19 cellular contexts compared by ENCODE assay signal in genomic region chrX:11124094-11124493, GRCh38. TPM values are rescaled to one million over a fixed set of nuclear protein-coding genes. Genes with fewer than 3 reads are reported as not detected.
DNase-seq lines count a peak whose midpoint lies in the region; ATAC-seq, FAIRE-seq and TF ChIP-seq lines count a peak whose summit lies in the region.
"Had no signal": no experiment of that assay in that cellular context is flagged by ENCODE, and none has a peak within 500 bp of the region (broad histone marks: within the 10 kb centered on the region; RNA-seq: fewer than 3 reads in every experiment).

No MANE protein-coding gene starts in this region.

- TF ChIP-seq POLR2A in endothelial cell of umbilical vein (IDR thresholded peaks at IDR 0.05; ENCODE audit: low read depth, low read length), result no peak

- H3K4me1 ChIP-seq in endothelial cell of umbilical vein (ENCODE audit: control insufficient read depth, extremely low read depth, insufficient read depth, low read length), result no peaks in the 10 kb centered on the region
- H3K4me1 ChIP-seq in mucosa of descending colon (ENCODE audit: low read depth), result no peaks in the 10 kb centered on the region
- H3K4me1 ChIP-seq: BLaER1, HAP-1 had no signal

- H3K36me3 ChIP-seq in endothelial cell of umbilical vein (ENCODE audit: control insufficient read depth in 2 of 2, extremely low read depth in 1 of 2, insufficient read depth in 2 of 2, low read length in 2 of 2) (peaks cover 0 to 4% of the 10 kb centered on the region in 2 experiments), mucosa of descending colon (ENCODE audit: low read depth) (no peaks in the 10 kb centered on the region)

- no peaks in the 10 kb centered on the region for H3K27me3 ChIP-seq in endothelial cell of umbilical vein (ENCODE audit: control insufficient read depth in 2 of 2, insufficient read depth in 2 of 2, low read length in 2 of 2)

- no peak overlapping the region for H3K27ac ChIP-seq in endothelial cell of umbilical vein (ENCODE audit: insufficient read depth, low read depth, low read length)
- H3K27ac ChIP-seq in substantia nigra (ENCODE audit: low read depth, low read length, poor library complexity, severe bottlenecking), result no peak overlapping the region
- H3K27ac ChIP-seq: BLaER1, C4-2B had no signal

- ATAC-seq in mucosa of descending colon (peak; percentile 81), HG03175 (IDR thresholded peaks at IDR 0.05; ENCODE audit: unreplicated experiment) (no peak)
- ATAC-seq: CD8-positive, alpha-beta T cell had no signal

- TF ChIP-seq CTCF in endothelial cell of umbilical vein (IDR thresholded peaks at IDR 0.05; ENCODE audit: extremely low read depth in 1 of 2, insufficient read depth in 1 of 2, low read depth in 1 of 2, low read length in 2 of 2) (no peak), mucosa of descending colon (IDR thresholded peaks at IDR 0.05) (no peak), foreskin fibroblast (IDR thresholded peaks at IDR 0.05; ENCODE audit: low read depth, low read length) (no peak)

- H3K79me2 ChIP-seq in endothelial cell of umbilical vein (ENCODE audit: control insufficient read depth, insufficient read depth, low read length), result no peaks in the 10 kb centered on the region

- BruUV-seq in endothelial cell of umbilical vein (replicated peaks; lab: Mats Ljungman, UMichigan), result no TSS peak

- CTCF ChIA-PET in endothelial cell of umbilical vein (lab: Charles Lee), result no interaction called here

- H4K20me1 ChIP-seq in endothelial cell of umbilical vein (replicated peaks; ENCODE audit: control insufficient read depth, extremely low read depth, insufficient read depth, low read length), result no peaks in the 10 kb centered on the region

- H3K9me1 ChIP-seq in endothelial cell of umbilical vein (replicated peaks; ENCODE audit: control insufficient read depth, extremely low read depth, insufficient read depth, low read length), result no peaks in the 10 kb centered on the region

- no peak overlapping the region for H2AFZ ChIP-seq in endothelial cell of umbilical vein (ENCODE audit: low read depth, low read length)

- no peaks in the 10 kb centered on the region for H3K9me3 ChIP-seq in endothelial cell of umbilical vein (replicated peaks; ENCODE audit: control insufficient read depth, insufficient read depth, low read length)
- no peaks in the 10 kb centered on the region for H3K9me3 ChIP-seq in mucosa of descending colon
- H3K9me3 ChIP-seq: HAP-1 had no signal

- dilution Hi-C loops in endothelial cell of umbilical vein (cut with MboI; ENCODE audit: extremely low pct_ligation_motif_present, low sequenced_read_pairs), result no loop called here

- no peak overlapping the region for H3K9ac ChIP-seq in endothelial cell of umbilical vein (replicated peaks; ENCODE audit: extremely low read depth, insufficient read depth, low read length)
- H3K9ac ChIP-seq: BLaER1 had no signal

- H3K4me3 ChIP-seq in endothelial cell of umbilical vein (replicated peaks in 1 of 3; ENCODE audit: insufficient read depth in 1 of 3, low read depth in 1 of 3, low read length in 3 of 3), result no peak overlapping the region
- H3K4me3 ChIP-seq in mucosa of descending colon, result no peak overlapping the region
- no peak overlapping the region for H3K4me3 ChIP-seq in foreskin fibroblast (ENCODE audit: low read depth in 1 of 2, low read length in 2 of 2)
- H3K4me3 ChIP-seq: BLaER1, HAP-1 had no signal

- DNase-seq in GM19239 (ENCODE audit: insufficient read length, low spot score) (no peak), endothelial cell of umbilical vein (ENCODE audit: low read depth, low spot score) (no peak), mucosa of descending colon (no peak), foreskin fibroblast (no peak), substantia nigra (lab: John Stamatoyannopoulos, UW) (no peak), NCI-H2171 treated with DMSO at 0.1 percent for 48 hours (lab: John Stamatoyannopoulos, UW) (no peak)
- DNase-seq: CD4-positive, CD25-positive, alpha-beta regulatory T cell; CD8-positive, alpha-beta T cell; DMS53; DMS79 treated with DMSO at 0.1 percent for 48 hours; GF-D8; GOT3; HFFc6 had no signal

- FAIRE-seq in GM19239 (lab: Jason Lieb, UNC) (peak; percentile 71), endothelial cell of umbilical vein (lab: Jason Lieb, UNC) (peak; percentile 53)
- FAIRE-seq: GM18507, H54 had no signal

- POLR2A ChIA-PET in endothelial cell of umbilical vein (lab: Charles Lee), result no interaction called here

- intact Hi-C loops in endothelial cell of umbilical vein (cut with micrococcal nuclease) (no loop called here), mucosa of descending colon (cut with DNase I, micrococcal nuclease) (no loop called here)

- no peak overlapping the region for H3K4me2 ChIP-seq in endothelial cell of umbilical vein (ENCODE audit: insufficient read depth, low read length)
- H3K4me2 ChIP-seq: BLaER1 had no signal

TF ChIP-seq in endothelial cell of umbilical vein, 7 proteins besides CTCF, POLR2A, EP300 and RAD21:
- TF ChIP-seq POLR2AphosphoS5 (IDR thresholded peaks at IDR 0.05; ENCODE audit: insufficient read depth, low read depth, low read length) (no peak), FOS (IDR thresholded peaks at IDR 0.05; ENCODE audit: borderline replicate concordance, insufficient read depth, low read length) (no peak), JUN (IDR thresholded peaks at IDR 0.05; ENCODE audit: borderline replicate concordance, insufficient read depth, insufficient read length, low read depth) (no peak), MYC (IDR thresholded peaks at IDR 0.05; ENCODE audit: low read depth, low read length) (no peak), GATA2 (IDR thresholded peaks at IDR 0.05; ENCODE audit: insufficient read depth, insufficient read length, low read depth, low read length) (no peak), EZH2 (IDR thresholded peaks at IDR 0.05; ENCODE audit: borderline replicate concordance, low read depth, low read length, severe bottlenecking) (no peak), MAX (IDR thresholded peaks at IDR 0.05; ENCODE audit: insufficient read depth, insufficient read length) (no peak)
TF ChIP-seq in endothelial cell of umbilical vein: peak in this region for 0.

RNA-seq across cellular contexts. Expression of gene HCCS, which starts 13.0 kb away (rescaled TPM):
- total RNA-seq in endothelial cell of umbilical vein, result 35.2 and 39.3 TPM in 2 replicates
- 14.2 and 16.9 TPM in 2 replicates for polyA plus RNA-seq in endothelial cell of umbilical vein
- polyA plus RNA-seq in endothelial cell of umbilical vein (2011; cell fraction: cytosol; rRNA removed), result 24.8 and 25.8 TPM in 2 replicates
- polyA plus RNA-seq in endothelial cell of umbilical vein (2011; cell fraction: nucleus; rRNA removed), result 12.3 and 15.8 TPM in 2 replicates
- polyA plus RNA-seq in endothelial cell of umbilical vein (2012), result 40.4 and 55.9 TPM in 2 replicates
- polyA minus RNA-seq in endothelial cell of umbilical vein, result 10.3 and 20.2 TPM in 2 replicates
- 36.7 TPM for polyA minus RNA-seq in endothelial cell of umbilical vein (2011; cell fraction: cytosol; rRNA and poly(A)+ RNA removed)
- polyA minus RNA-seq in endothelial cell of umbilical vein (2011; cell fraction: nucleus; rRNA and poly(A)+ RNA removed), result 3.7 and 4.4 TPM in 2 replicates
- 10 to 100 TPM; 36.4 to 42.5 (median 39.7) TPM for total RNA-seq in mucosa of descending colon
